ENCODE assay signal across 20 cellular contexts in the genomic region with DNA sequence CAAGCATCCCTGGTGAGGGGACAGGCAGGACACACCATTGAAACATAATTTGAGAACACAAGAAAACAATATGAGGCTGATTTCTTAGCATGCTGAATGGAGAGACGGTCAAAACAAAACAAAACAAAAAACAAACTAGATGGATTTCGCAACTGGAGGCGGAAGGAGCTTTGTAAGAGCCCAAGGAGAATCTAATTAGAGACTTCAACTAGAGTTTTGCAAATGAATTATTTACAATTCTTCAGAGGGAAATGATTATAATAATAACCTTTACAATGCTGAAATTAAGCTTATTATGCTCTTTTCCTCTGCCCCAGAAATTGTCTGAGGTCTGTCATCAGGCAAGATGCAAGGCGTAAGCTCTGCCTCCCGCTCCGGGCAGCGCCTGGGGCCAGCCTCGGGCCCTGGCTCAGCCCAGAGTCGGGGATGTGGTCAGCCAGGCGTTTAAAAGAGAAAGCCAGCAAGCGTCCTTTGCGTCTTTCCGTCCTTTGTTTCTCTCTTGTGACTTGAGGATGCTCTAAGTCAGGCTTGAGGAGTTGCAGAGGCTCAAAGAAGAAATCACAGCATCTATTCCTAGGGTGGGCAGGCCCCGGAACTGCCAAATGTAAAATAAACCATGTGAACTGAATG.
DNase-seq lines count a peak whose midpoint lies in the region; ATAC-seq and TF ChIP-seq lines count a peak whose summit lies in the region.
"Had no signal": no experiment of that assay in that cellular context is flagged by ENCODE, and none has a peak within 500 bp of the region (broad histone marks: within the 10 kb centered on the region; RNA-seq: fewer than 3 reads in every experiment).

No MANE protein-coding gene starts in this region.

- no peaks in the 10 kb centered on the region for H3K79me2 ChIP-seq in SK-N-SH (ENCODE audit: insufficient read depth)

- no peak for TF ChIP-seq EP300 in SK-N-SH (IDR thresholded peaks at IDR 0.05; ENCODE audit: borderline replicate concordance in 1 of 2, low read depth in 1 of 2, low read length in 1 of 2)

- H3K36me3 ChIP-seq in SK-N-SH (replicated peaks in 1 of 2; ENCODE audit: control insufficient read depth in 1 of 2, insufficient read depth in 2 of 2, low read length in 1 of 2) = no peaks in the 10 kb centered on the region
- H3K36me3 ChIP-seq in neuronal stem cell (replicated peaks in 1 of 2; ENCODE audit: control insufficient read depth in 2 of 2, insufficient read depth in 2 of 2, low read length in 2 of 2) = no peaks in the 10 kb centered on the region
- H3K36me3 ChIP-seq: SJSA1 had no signal

- H3F3A ChIP-seq in SK-N-SH (replicated peaks; ENCODE audit: insufficient read depth) = no peaks in the 10 kb centered on the region

- H4K8ac ChIP-seq in neuronal stem cell (ENCODE audit: low read depth, low read length) = no peak overlapping the region

- peak overlapping the region; percentile 92 for H2BK120ac ChIP-seq in neuronal stem cell (ENCODE audit: low read depth, low read length)

- no peaks in the 10 kb centered on the region for H3K9me2 ChIP-seq in SK-N-SH

- H3K14ac ChIP-seq in neuronal stem cell (ENCODE audit: low read length) = no peak overlapping the region

- H3K27ac ChIP-seq in SK-N-SH (ENCODE audit: low read depth in 2 of 2, low read length in 1 of 2) (no peak overlapping the region), neuronal stem cell (replicated peaks; ENCODE audit: low read length) (no peak overlapping the region)
- H3K27ac ChIP-seq: 22Rv1, PC-9, SJSA1 had no signal

- TF ChIP-seq RAD21 in SK-N-SH (IDR thresholded peaks at IDR 0.05; ENCODE audit: low read length) = no peak

- TF ChIP-seq CTCF in SK-N-SH (IDR thresholded peaks at IDR 0.05) = no peak

- no peaks in the 10 kb centered on the region for H3K79me1 ChIP-seq in neuronal stem cell (ENCODE audit: low read depth, low read length)

- POLR2A ChIA-PET in SK-N-SH (lab: Yijun Ruan, JAX) = no interaction called here

- H2BK15ac ChIP-seq in neuronal stem cell (ENCODE audit: low read length) = peak overlapping the region; percentile 73

- no peak for ATAC-seq in SK-N-SH treated with all-trans-retinoic acid at 6 μM for 48 hours
- no peak for ATAC-seq in GM18502 (IDR thresholded peaks at IDR 0.05; ENCODE audit: poor library complexity, unreplicated experiment)
- ATAC-seq in GM21447 (IDR thresholded peaks at IDR 0.05; ENCODE audit: unreplicated experiment) = no peak
- ATAC-seq: GM12878, HCT116 had no signal

- no peak overlapping the region for H4K91ac ChIP-seq in neuronal stem cell (ENCODE audit: low read depth, low read length, poor library complexity)

- no peak overlapping the region for H2BK12ac ChIP-seq in neuronal stem cell (ENCODE audit: low read length)

- H3K4me2 ChIP-seq in SK-N-SH = no peak overlapping the region
- no peak overlapping the region for H3K4me2 ChIP-seq in neuronal stem cell (ENCODE audit: insufficient read depth, low read length, poor library complexity, severe bottlenecking)
- H3K4me2 ChIP-seq: PC-9 had no signal

- H3K18ac ChIP-seq in neuronal stem cell (ENCODE audit: low read length) = peak overlapping the region; percentile 67

- H3K23ac ChIP-seq in neuronal stem cell (ENCODE audit: low read depth, low read length, poor library complexity) = no peak overlapping the region

- DNase-seq in SK-N-SH (peak; percentile 1), fibroblast of gingiva (ENCODE audit: low read depth) (peak; percentile 50), neuronal stem cell (ENCODE audit: low spot score) (no peak), NCI-H2029 (lab: John Stamatoyannopoulos, UW) (no peak), DMS 273 treated with DMSO at 0.1 percent for 48 hours (lab: John Stamatoyannopoulos, UW) (no peak)
- DNase-seq: C1 segment of cervical spinal cord, GDM1, KG1, NCI-H1436 treated with DMSO at 0.1 percent for 48 hours, NCI-H2081 treated with DMSO at 0.1 percent for 48 hours, NCI-H510A treated with DMSO at 0.1 percent for 48 hours, NCI-H82, PC-9 had no signal

- H2BK5ac ChIP-seq in neuronal stem cell (ENCODE audit: low read length) = no peak overlapping the region

- H4K20me1 ChIP-seq in SK-N-SH (ENCODE audit: insufficient read depth) = no peaks in the 10 kb centered on the region

- no peak overlapping the region for H2AK5ac ChIP-seq in neuronal stem cell (ENCODE audit: low read depth, low read length)

- no peak overlapping the region for H3K4me3 ChIP-seq in SK-N-SH (ENCODE audit: low read depth in 2 of 2, low read length in 1 of 2)
- H3K4me3 ChIP-seq in neuronal stem cell (ENCODE audit: low read length in 2 of 2) = no peak overlapping the region
- H3K4me3 ChIP-seq: GM12878, PC-9, SJSA1 had no signal

- CTCF ChIA-PET in SK-N-SH (lab: Yijun Ruan, JAX) = interaction anchor here (1.2 to 1.5 kb wide), 2 partner anchors 12 to 17 kb away, joined by 3 to 4 read pairs; no protein-coding TSS in a partner anchor

- WGBS in SK-N-SH (ENCODE audit: low lambda C conversion rate) = 58% methylated on average over 12 of the region's 14 CpGs
- WGBS in neuronal stem cell (ENCODE audit: extremely low coverage in 2 of 2, insufficient read length in 2 of 2, insufficient replicate concordance in 1 of 2), 2 donors = no CpG with 5 or more reads among the region's 14 CpGs

- no peaks in the 10 kb centered on the region for H3K9me3 ChIP-seq in SK-N-SH
- H3K9me3 ChIP-seq in neuronal stem cell (replicated peaks in 1 of 2; ENCODE audit: control insufficient read depth in 2 of 2, insufficient read depth in 1 of 2, low read depth in 1 of 2, low read length in 2 of 2) = no peaks in the 10 kb centered on the region
- H3K9me3 ChIP-seq: SJSA1 had no signal

- H3K4ac ChIP-seq in neuronal stem cell (ENCODE audit: low read length) = no peak overlapping the region

- H3K27me3 ChIP-seq in SK-N-SH (ENCODE audit: insufficient read depth) = no peaks in the 10 kb centered on the region
- peaks cover 0 to 8% (median 0%) of the 10 kb centered on the region in 3 experiments for H3K27me3 ChIP-seq in neuronal stem cell (ENCODE audit: control insufficient read depth in 3 of 3, insufficient read depth in 3 of 3, low read depth in 1 of 3, low read length in 3 of 3)
- H3K27me3 ChIP-seq: SJSA1 had no signal

- H3K9ac ChIP-seq in SK-N-SH = no peak overlapping the region
- no peak overlapping the region for H3K9ac ChIP-seq in neuronal stem cell (ENCODE audit: low read depth, low read length, poor library complexity)

- H2AFZ ChIP-seq in SK-N-SH (ENCODE audit: low read depth) = no peak overlapping the region
- H2AFZ ChIP-seq in neuronal stem cell (ENCODE audit: low read length) = peak overlapping the region; percentile 75
- H2AFZ ChIP-seq: PC-9 had no signal

- no peaks in the 10 kb centered on the region for H3K4me1 ChIP-seq in SK-N-SH (ENCODE audit: control insufficient read depth in 1 of 2, insufficient read depth in 2 of 2, low read depth in 1 of 2, low read length in 1 of 2)
- peaks cover 12 to 14% of the 10 kb centered on the region in 2 donors for H3K4me1 ChIP-seq in neuronal stem cell (ENCODE audit: control insufficient read depth in 2 of 2, insufficient read depth in 1 of 2, low read depth in 1 of 2, low read length in 2 of 2)

TF ChIP-seq in SK-N-SH, 30 proteins besides CTCF, POLR2A, EP300 and RAD21:
- TF ChIP-seq, protein P1, sequence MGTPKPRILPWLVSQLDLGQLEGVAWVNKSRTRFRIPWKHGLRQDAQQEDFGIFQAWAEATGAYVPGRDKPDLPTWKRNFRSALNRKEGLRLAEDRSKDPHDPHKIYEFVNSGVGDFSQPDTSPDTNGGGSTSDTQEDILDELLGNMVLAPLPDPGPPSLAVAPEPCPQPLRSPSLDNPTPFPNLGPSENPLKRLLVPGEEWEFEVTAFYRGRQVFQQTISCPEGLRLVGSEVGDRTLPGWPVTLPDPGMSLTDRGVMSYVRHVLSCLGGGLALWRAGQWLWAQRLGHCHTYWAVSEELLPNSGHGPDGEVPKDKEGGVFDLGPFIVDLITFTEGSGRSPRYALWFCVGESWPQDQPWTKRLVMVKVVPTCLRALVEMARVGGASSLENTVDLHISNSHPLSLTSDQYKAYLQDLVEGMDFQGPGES (IDR thresholded peaks at IDR 0.05; ENCODE audit: low read depth, low read length) = no peak
- TF ChIP-seq FOXM1 (IDR thresholded peaks at IDR 0.05; ENCODE audit: low read depth) (no peak), RCOR1 (IDR thresholded peaks at IDR 0.05; ENCODE audit: low read length) (no peak), NFIC (IDR thresholded peaks at IDR 0.05; ENCODE audit: borderline replicate concordance) (no peak)
- TF ChIP-seq, protein P2, sequence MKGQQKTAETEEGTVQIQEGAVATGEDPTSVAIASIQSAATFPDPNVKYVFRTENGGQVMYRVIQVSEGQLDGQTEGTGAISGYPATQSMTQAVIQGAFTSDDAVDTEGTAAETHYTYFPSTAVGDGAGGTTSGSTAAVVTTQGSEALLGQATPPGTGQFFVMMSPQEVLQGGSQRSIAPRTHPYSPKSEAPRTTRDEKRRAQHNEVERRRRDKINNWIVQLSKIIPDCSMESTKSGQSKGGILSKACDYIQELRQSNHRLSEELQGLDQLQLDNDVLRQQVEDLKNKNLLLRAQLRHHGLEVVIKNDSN (IDR thresholded peaks at IDR 0.05; ENCODE audit: borderline replicate concordance, low read depth) = no peak

TF ChIP-seq in SK-N-SH treated with all-trans-retinoic acid at 6 μM for 48 hours, 23 proteins besides CTCF, POLR2A, EP300 and RAD21 (continues in another document):
- TF ChIP-seq ISL1 (CRISPR knock-in tag; IDR thresholded peaks at IDR 0.05) (no peak), OSR1 (CRISPR knock-in tag; IDR thresholded peaks at IDR 0.05) (no peak), PPARA (CRISPR knock-in tag; IDR thresholded peaks at IDR 0.05; ENCODE audit: borderline replicate concordance) (no peak), SNAI2 (CRISPR knock-in tag; IDR thresholded peaks at IDR 0.05) (no peak), BACH2 (CRISPR knock-in tag; IDR thresholded peaks at IDR 0.05; ENCODE audit: borderline replicate concordance) (no peak)
- TF ChIP-seq, protein P3, sequence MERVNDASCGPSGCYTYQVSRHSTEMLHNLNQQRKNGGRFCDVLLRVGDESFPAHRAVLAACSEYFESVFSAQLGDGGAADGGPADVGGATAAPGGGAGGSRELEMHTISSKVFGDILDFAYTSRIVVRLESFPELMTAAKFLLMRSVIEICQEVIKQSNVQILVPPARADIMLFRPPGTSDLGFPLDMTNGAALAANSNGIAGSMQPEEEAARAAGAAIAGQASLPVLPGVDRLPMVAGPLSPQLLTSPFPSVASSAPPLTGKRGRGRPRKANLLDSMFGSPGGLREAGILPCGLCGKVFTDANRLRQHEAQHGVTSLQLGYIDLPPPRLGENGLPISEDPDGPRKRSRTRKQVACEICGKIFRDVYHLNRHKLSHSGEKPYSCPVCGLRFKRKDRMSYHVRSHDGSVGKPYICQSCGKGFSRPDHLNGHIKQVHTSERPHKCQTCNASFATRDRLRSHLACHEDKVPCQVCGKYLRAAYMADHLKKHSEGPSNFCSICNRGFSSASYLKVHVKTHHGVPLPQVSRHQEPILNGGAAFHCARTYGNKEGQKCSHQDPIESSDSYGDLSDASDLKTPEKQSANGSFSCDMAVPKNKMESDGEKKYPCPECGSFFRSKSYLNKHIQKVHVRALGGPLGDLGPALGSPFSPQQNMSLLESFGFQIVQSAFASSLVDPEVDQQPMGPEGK (CRISPR knock-in tag; IDR thresholded peaks at IDR 0.05; ENCODE audit: borderline replicate concordance) = no peak

Comparison
In these comparisons a context has a peak if more than half of its experiments do, and no peak if none do; other contexts are left out.
1. DNase-seq: peak in SK-N-SH (single experiment) and fibroblast of gingiva (single experiment); none in neuronal stem cell (single experiment), NCI-H2029 (single experiment) and DMS 273 treated with DMSO at 0.1 percent for 48 hours (single experiment).